Comparison of ENCODE assay signal across 19 cellular contexts in genomic region chr2:100963026-100963375, GRCh38. TPM values are rescaled to one million over a fixed set of nuclear protein-coding genes. Genes with fewer than 3 reads are reported as not detected.
DNase-seq lines count a peak whose midpoint lies in the region; ATAC-seq and TF ChIP-seq lines count a peak whose summit lies in the region.
"Had no signal": no experiment of that assay in that cellular context is flagged by ENCODE, and none has a peak within 500 bp of the region (broad histone marks: within the 10 kb centered on the region; RNA-seq: fewer than 3 reads in every experiment).

No MANE protein-coding gene starts in this region.

- dilution Hi-C loops in IMR-90 (cut with HindIII; ENCODE audit: low sequenced_read_pairs, unreplicated experiment): no loop called here

- H3K27me3 ChIP-seq in IMR-90 (ENCODE audit: control insufficient read depth, insufficient read depth, low read length): no peaks in the 10 kb centered on the region
- no peaks in the 10 kb centered on the region for H3K27me3 ChIP-seq in sigmoid colon
- H3K27me3 ChIP-seq in uterus: no peaks in the 10 kb centered on the region
- H3K27me3 ChIP-seq: BE2C had no signal

- no CpG with 5 or more reads among the region's 4 CpGs for WGBS in IMR-90 (ENCODE audit: extremely low coverage in 2 of 2, insufficient read length in 1 of 2), 2 experiments
- 94 to 97% methylated on average over 4 of the region's 4 CpGs for WGBS in sigmoid colon, 2 donors

- no peak overlapping the region for H4K91ac ChIP-seq in IMR-90 (ENCODE audit: insufficient read depth, low read depth, low read length)

- TF ChIP-seq POLR2A in IMR-90 (IDR thresholded peaks at IDR 0.05; ENCODE audit: low read depth, low read length): no peak
- no peak for TF ChIP-seq POLR2A in sigmoid colon (IDR thresholded peaks at IDR 0.05)
- no peak for TF ChIP-seq POLR2A in uterus (IDR thresholded peaks at IDR 0.05)

- no peak overlapping the region for H4K5ac ChIP-seq in IMR-90 (ENCODE audit: low read depth, low read length)

- H3K9me3 ChIP-seq in IMR-90 (ENCODE audit: control insufficient read depth, insufficient read depth, low read length) (peaks cover 2% of the 10 kb centered on the region; the same call in 1 of the 2 replicates), KOPT-K1 (ENCODE audit: insufficient read depth, low read length, poor library complexity, severe bottlenecking) (no peaks in the 10 kb centered on the region), sigmoid colon (no peaks in the 10 kb centered on the region), uterus (no peaks in the 10 kb centered on the region)
- H3K9me3 ChIP-seq: BE2C, HAP-1 had no signal

- peaks cover 17% of the 10 kb centered on the region for H3K9me1 ChIP-seq in IMR-90 (ENCODE audit: insufficient read depth, low read length)

- no peak overlapping the region for H2AK5ac ChIP-seq in IMR-90 (ENCODE audit: low read depth, low read length)

- no peak overlapping the region for H3K23ac ChIP-seq in IMR-90 (ENCODE audit: low read depth, low read length)

- no peaks in the 10 kb centered on the region; a peak in 1 of 4 replicates for H3K79me1 ChIP-seq in IMR-90 (ENCODE audit: low read depth in 1 of 2, low read length in 2 of 2)

- H4K8ac ChIP-seq in IMR-90 (ENCODE audit: low read depth in 2 of 2, low read length in 2 of 2): no peak overlapping the region

- H3K4me2 ChIP-seq in IMR-90 (ENCODE audit: low read depth, low read length): no peak overlapping the region

- no peak overlapping the region for H3K4me3 Mint-ChIP-seq in activated T-cell treated with anti-CD3 and anti-CD28 coated beads, Interleukin-2, amount 50 U/mL, for 4 hours
- H3K4me3 Mint-ChIP-seq: CD4-positive, CD25-positive, alpha-beta regulatory T cell; CD8-positive, alpha-beta memory T cell had no signal

- H3K36me3 ChIP-seq in IMR-90 (ENCODE audit: control insufficient read depth, insufficient read depth, low read length): 0 out of 2 replicates have a peak, but pooled peaks cover 4% of the 10 kb centered on the region
- peaks cover 4% of the 10 kb centered on the region; the same call in 1 of the 2 replicates for H3K36me3 ChIP-seq in KOPT-K1 (ENCODE audit: insufficient read depth, low read length)
- H3K36me3 ChIP-seq in sigmoid colon: peaks cover 0 to 7% (median 0%) of the 10 kb centered on the region in 4 donors
- no peaks in the 10 kb centered on the region for H3K36me3 ChIP-seq in uterus
- H3K36me3 ChIP-seq: BE2C, HAP-1 had no signal

- no peak overlapping the region for H3K14ac ChIP-seq in IMR-90 (replicated peaks; ENCODE audit: low read depth, low read length)

- H2BK120ac ChIP-seq in IMR-90 (ENCODE audit: low read depth, low read length): no peak overlapping the region

- H3K4me1 Mint-ChIP-seq in activated T-cell treated with anti-CD3 and anti-CD28 coated beads, Interleukin-2, amount 50 U/mL, for 4 hours (ENCODE audit: low read depth): peaks cover 6% of the 10 kb centered on the region
- H3K4me1 Mint-ChIP-seq: CD8-positive, alpha-beta memory T cell had no signal

- in situ Hi-C loops in IMR-90 (cut with MboI; ENCODE audit: low sequenced_read_pairs): no loop called here

- CTCF ChIA-PET in IMR-90 (lab: Yijun Ruan, JAX): no interaction called here

- no peak overlapping the region for H2AFZ ChIP-seq in IMR-90 (replicated peaks; ENCODE audit: low read length, poor library complexity)
- H2AFZ ChIP-seq: GM23248 had no signal

- no peak for TF ChIP-seq RAD21 in IMR-90 (IDR thresholded peaks at IDR 0.05; ENCODE audit: low read length)

- no peak for DNase-seq in IMR-90
- peak; percentile 46 for DNase-seq in sigmoid colon
- DNase-seq in uterus: no peak
- DNase-seq in activated T-cell treated with anti-CD3 and anti-CD28 coated beads, Interleukin-2, amount 50 U/mL, for 4 hours: no peak
- DNase-seq in hepatic stellate cell (ENCODE audit: low spot score): no peak
- DNase-seq: ACHN; BE2C; C1 segment of cervical spinal cord; CD4-positive, CD25-positive, alpha-beta regulatory T cell; CD8-positive, alpha-beta memory T cell; COR-L47; DMS 273 treated with DMSO at 0.1 percent for 48 hours; DMS53; DND-41; EL; GM23248 had no signal

- no peak for ATAC-seq in IMR-90 (ENCODE audit: low read depth)
- no peak for ATAC-seq in activated T-cell treated with anti-CD3 and anti-CD28 coated beads, Interleukin-2, amount 50 U/mL, for 4 hours
- ATAC-seq: GM12878 had no signal

- H2BK15ac ChIP-seq in IMR-90 (ENCODE audit: low read depth, low read length): no peak overlapping the region

- H3K27ac ChIP-seq in IMR-90 (ENCODE audit: insufficient read depth, low read length): no peak overlapping the region
- peak overlapping the region; percentile 61 for H3K27ac ChIP-seq in KOPT-K1 (ENCODE audit: low read depth, low read length, poor library complexity, severe bottlenecking)
- no peak overlapping the region for H3K27ac ChIP-seq in sigmoid colon
- H3K27ac ChIP-seq in uterus: peak overlapping the region; percentile 13 to 35
- H3K27ac ChIP-seq: GM23248 had no signal

- intact Hi-C loops in IMR-90 (cut with micrococcal nuclease) (no loop called here), sigmoid colon (cut with DNase I) (no loop called here), uterus (cut with DNase I; ENCODE audit: low total_unique reads) (no loop called here)

- H3K4ac ChIP-seq in IMR-90 (ENCODE audit: low read depth, low read length): 0 out of 2 replicates have a peak overlapping the region, but pooled peaks have one; percentile 51

- H3K18ac ChIP-seq in IMR-90 (ENCODE audit: low read depth, low read length): no peak overlapping the region

- TF ChIP-seq EP300 in sigmoid colon (IDR thresholded peaks at IDR 0.05): no peak

- no peak overlapping the region for H2BK5ac ChIP-seq in IMR-90 (ENCODE audit: low read depth, low read length, poor library complexity, severe bottlenecking)

- no peaks in the 10 kb centered on the region for H3K36me3 Mint-ChIP-seq in activated T-cell treated with anti-CD3 and anti-CD28 coated beads, Interleukin-2, amount 50 U/mL, for 4 hours (ENCODE audit: insufficient read depth)
- H3K36me3 Mint-ChIP-seq: CD4-positive, CD25-positive, alpha-beta regulatory T cell; CD8-positive, alpha-beta memory T cell had no signal

- H3K9me3 Mint-ChIP-seq in activated T-cell treated with anti-CD3 and anti-CD28 coated beads, Interleukin-2, amount 50 U/mL, for 4 hours: no peaks in the 10 kb centered on the region
- H3K9me3 Mint-ChIP-seq: CD4-positive, CD25-positive, alpha-beta regulatory T cell; CD8-positive, alpha-beta memory T cell had no signal

- H3K56ac ChIP-seq in IMR-90 (ENCODE audit: extremely low read depth, insufficient read depth, low read length): no peak overlapping the region

- H3K4me1 ChIP-seq in IMR-90 (ENCODE audit: control insufficient read depth, insufficient read depth, low read length) (peaks cover 11% of the 10 kb centered on the region), sigmoid colon (peaks cover 0 to 21% (median 11%) of the 10 kb centered on the region in 4 donors), uterus (peaks cover 0 to 5% of the 10 kb centered on the region in 2 donors)
- H3K4me1 ChIP-seq: BE2C, HAP-1 had no signal

- no peaks in the 10 kb centered on the region for H4K20me1 ChIP-seq in IMR-90 (ENCODE audit: insufficient read depth, low read length)

- TF ChIP-seq CTCF in IMR-90 (conservative IDR thresholded peaks at IDR 0.05; ENCODE audit: low read depth, low read length) (no peak), sigmoid colon (IDR thresholded peaks at IDR 0.05) (no peak), uterus (IDR thresholded peaks at IDR 0.05) (no peak)

- H3K27me3 Mint-ChIP-seq in activated T-cell treated with anti-CD3 and anti-CD28 coated beads, Interleukin-2, amount 50 U/mL, for 4 hours (ENCODE audit: low read depth): no peaks in the 10 kb centered on the region

- H3K9ac ChIP-seq in IMR-90 (ENCODE audit: low read depth, low read length): no peak overlapping the region
- H3K9ac ChIP-seq: GM23248 had no signal

- H3K4me3 ChIP-seq in IMR-90 (ENCODE audit: insufficient read depth, low read depth, low read length): no peak overlapping the region
- no peak overlapping the region for H3K4me3 ChIP-seq in sigmoid colon
- H3K4me3 ChIP-seq in uterus: no peak overlapping the region
- H3K4me3 ChIP-seq: GM12878, GM23248, HAP-1 had no signal

- POLR2A ChIA-PET in IMR-90 (lab: Charles Lee; ENCODE audit: unreplicated experiment): no interaction called here

- no peak overlapping the region for H2AK9ac ChIP-seq in IMR-90 (replicated peaks; ENCODE audit: low read depth, low read length, poor library complexity)

- no TSS peak for BruUV-seq in IMR-90 (replicated peaks; lab: Mats Ljungman, UMichigan)

- H2BK20ac ChIP-seq in IMR-90 (ENCODE audit: low read depth, low read length): no peak overlapping the region

TF ChIP-seq in IMR-90, 13 proteins besides CTCF, POLR2A, EP300 and RAD21:
- TF ChIP-seq NFE2L2 (IDR thresholded peaks at IDR 0.05; ENCODE audit: low read depth, low read length): no peak
- TF ChIP-seq BHLHE40 (IDR thresholded peaks at IDR 0.05; ENCODE audit: low read depth, low read length): no peak
- TF ChIP-seq RCOR1 (IDR thresholded peaks at IDR 0.05; ENCODE audit: insufficient replicate concordance, low read length): no peak

RNA-seq across cellular contexts. Expression of gene RPL31, which starts 39.1 kb away (rescaled TPM):
- total RNA-seq in IMR-90 (2012; rRNA removed) (358 and 938 TPM in 2 replicates), sigmoid colon (1,000 to 10,000 TPM; 1,030 to 2,345 (median 1,749) TPM), uterus (1,000 to 10,000 TPM in 3 of 4 donors, 100 to 1,000 TPM in 1; 918 to 2,301 (median 1,306) TPM)
- polyA plus RNA-seq in IMR-90 (2012; rRNA removed) (2,908 and 2,963 TPM in 2 replicates), sigmoid colon (1,000 to 10,000 TPM; 5,415 to 7,327 (median 5,660) TPM)
- 1,196 and 1,893 TPM in 2 replicates for polyA plus RNA-seq in IMR-90 (2012; cell fraction: cytosol; rRNA removed)
- polyA plus RNA-seq in IMR-90 (2012; cell fraction: nucleus; rRNA removed; ENCODE audit: low replicate concordance): 150 and 1,238 TPM in 2 replicates
- 1,000 to 10,000 TPM; 1,558 to 1,629 (median 1,588) TPM for total RNA-seq in activated T-cell treated with anti-CD3 and anti-CD28 coated beads, Interleukin-2, amount 50 U/mL, for 4 hours

Comparison
In these comparisons a context has a peak if more than half of its experiments do, and no peak if none do; other contexts are left out.
1. H3K27ac ChIP-seq: peak in KOPT-K1 (single experiment) and uterus (2 of 2); none in IMR-90 (single experiment) and sigmoid colon (0 of 4).